In the genomic region with DNA sequence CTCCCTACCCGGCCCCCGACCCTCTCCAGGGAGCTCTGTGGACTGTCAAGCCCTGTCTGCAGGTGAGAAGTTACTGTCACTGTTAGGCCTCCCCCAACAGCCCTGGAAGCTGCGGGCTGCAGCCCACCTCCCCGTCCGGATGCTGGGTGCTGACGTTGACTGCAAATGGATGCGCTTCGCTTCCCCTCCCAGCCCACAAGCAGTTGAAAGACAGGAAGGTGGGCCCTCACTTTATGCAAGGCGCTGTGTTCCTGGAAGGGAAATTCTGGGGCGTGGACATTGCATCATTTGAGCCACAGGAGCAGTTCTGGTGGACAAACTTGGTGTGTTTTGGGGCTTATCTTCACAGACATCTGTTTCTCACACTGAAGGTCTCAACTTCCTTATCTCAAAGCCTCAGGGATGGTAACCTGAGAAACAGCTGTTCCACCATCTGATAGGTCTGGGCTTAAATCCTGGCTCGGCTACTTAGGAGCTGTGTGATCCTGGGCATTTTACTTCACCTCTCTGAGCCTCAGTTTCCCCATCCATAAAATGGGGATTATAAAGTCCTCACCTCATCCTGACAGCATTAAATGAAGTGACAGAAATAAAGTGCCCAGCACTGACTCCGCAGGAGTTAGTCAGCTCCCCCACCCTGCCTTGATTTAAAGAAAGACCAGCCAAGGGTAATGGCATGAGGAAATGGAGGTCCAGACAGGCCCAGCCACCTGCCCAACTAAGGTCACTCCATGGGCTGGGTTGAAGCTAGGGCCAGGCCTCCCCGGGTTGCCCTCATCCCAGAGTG, we compare ENCODE assay signal across 8 cellular contexts. TPM values are rescaled to one million over a fixed set of nuclear protein-coding genes. Genes with fewer than 3 reads are reported as not detected.
DNase-seq lines count a peak whose midpoint lies in the region; ATAC-seq, FAIRE-seq and TF ChIP-seq lines count a peak whose summit lies in the region.

No MANE protein-coding gene starts in this region.

- H3K36me3 Mint-ChIP-seq in WTC11: no peaks in the 10 kb centered on the region

- H3K4me1 ChIP-seq in HepG2 (ENCODE audit: insufficient read depth, low read length) (peaks cover 73% of the 10 kb centered on the region), adrenal gland (replicated peaks in 1 of 2) (no peaks in the 10 kb centered on the region)

- H3K9ac ChIP-seq in HepG2 (ENCODE audit: insufficient read depth, low read depth, low read length): no peak overlapping the region

- H3K4me2 ChIP-seq in HepG2 (ENCODE audit: low read depth, low read length): peak overlapping the region; percentile 55; the same call in 1 of the 2 replicates

- H3K4me3 ChIP-seq in HepG2 (replicated peaks in 1 of 3; ENCODE audit: insufficient read depth in 1 of 3, low read depth in 2 of 3, low read length in 3 of 3) (no peak overlapping the region), adrenal gland (no peak overlapping the region)

- TF ChIP-seq CTCF in WTC11 (IDR thresholded peaks at IDR 0.05): no peak
- no peak for TF ChIP-seq CTCF in HepG2 (CRISPR knock-in tag; IDR thresholded peaks at IDR 0.05)
- TF ChIP-seq CTCF in adrenal gland (IDR thresholded peaks at IDR 0.05): no peak

- no peaks in the 10 kb centered on the region for H3K9me3 Mint-ChIP-seq in WTC11

- TF ChIP-seq POLR2A in HepG2 (IDR thresholded peaks at IDR 0.05; ENCODE audit: insufficient read depth in 1 of 2, low read depth in 2 of 2, low read length in 2 of 2) (no peak), adrenal gland (IDR thresholded peaks at IDR 0.05) (no peak)

- no TSS peak for BruUV-seq in HepG2 (replicated peaks; lab: Mats Ljungman, UMichigan)

- WGBS in HepG2 (ENCODE audit: low lambda C conversion rate): 77% methylated on average over 13 of the region's 13 CpGs
- 50 to 70% (median 58%) methylated on average over 3 to 13 of the region's 13 CpGs for WGBS in adrenal gland, 4 donors

- H3K27ac ChIP-seq in HepG2 (ENCODE audit: extremely low read length, insufficient read depth, low read length) (no peak overlapping the region), adrenal gland (no peak overlapping the region)

- ATAC-seq in GM19023 (IDR thresholded peaks at IDR 0.05; ENCODE audit: unreplicated experiment) (peak; percentile 76), HG02973 (IDR thresholded peaks at IDR 0.05; ENCODE audit: unreplicated experiment) (peak; percentile 42), WTC11 (no peak), HepG2 (no peak), GM18520 (IDR thresholded peaks at IDR 0.05; ENCODE audit: unreplicated experiment) (no peak), GM18861 (IDR thresholded peaks at IDR 0.05; ENCODE audit: unreplicated experiment) (no peak)

- H3K4me3 Mint-ChIP-seq in WTC11: no peak overlapping the region

- H3K79me2 ChIP-seq in HepG2 (ENCODE audit: insufficient read depth, low read length): no peaks in the 10 kb centered on the region

- H4K20me1 ChIP-seq in HepG2 (ENCODE audit: insufficient read depth, low read length): no peaks in the 10 kb centered on the region

- in situ Hi-C loops in HepG2 (cut with HindIII; ENCODE audit: extremely low pct_ligation_motif_present, low pct_unique_long_range_greater_than_20kb): no loop called here

- POLR2A ChIA-PET in WTC11 (lab: Charles Lee) (interaction anchor here (0.6 kb wide), 1 partner anchor 137 kb away, joined by 3 read pairs; no protein-coding TSS in a partner anchor), HepG2 (lab: Yijun Ruan, JAX) (interaction anchor here (0.7 to 2.4 kb wide), 5 partner anchors 9 to 45 kb away, joined by 3 to 12 read pairs (median 7); a partner anchor contains a TSS)

- no peak for TF ChIP-seq RAD21 in HepG2 (CRISPR knock-in tag; IDR thresholded peaks at IDR 0.05)

- no peak for FAIRE-seq in HepG2 (lab: Jason Lieb, UNC)

- H3K27me3 ChIP-seq in HepG2 (ENCODE audit: control insufficient read depth in 1 of 2, insufficient read depth in 2 of 2, low read length in 2 of 2) (no peaks in the 10 kb centered on the region), adrenal gland (peaks cover 16% of the 10 kb centered on the region)

- H3K36me3 ChIP-seq in HepG2 (replicated peaks in 1 of 2; ENCODE audit: control insufficient read depth in 1 of 2, insufficient read depth in 2 of 2, low read length in 2 of 2): no peaks in the 10 kb centered on the region
- no peaks in the 10 kb centered on the region for H3K36me3 ChIP-seq in adrenal gland (replicated peaks in 1 of 2)

- H3K9me3 ChIP-seq in HepG2 (ENCODE audit: low read length): no peaks in the 10 kb centered on the region
- no peaks in the 10 kb centered on the region for H3K9me3 ChIP-seq in adrenal gland (replicated peaks in 1 of 3)

- TF ChIP-seq EP300 in HepG2 (IDR thresholded peaks at IDR 0.05; ENCODE audit: low read depth in 2 of 2, low read length in 2 of 2): no peak
- TF ChIP-seq EP300 in HepG2 (CRISPR knock-in tag; IDR thresholded peaks at IDR 0.05; ENCODE audit: borderline replicate concordance): no peak

- peaks cover 15% of the 10 kb centered on the region for H3K4me1 Mint-ChIP-seq in WTC11

- DNase-seq in WTC11 (ENCODE audit: low spot score): no peak
- no peak for DNase-seq in HepG2 (ENCODE audit: low spot score)
- no peak for DNase-seq in 8988T
- no peak for DNase-seq in adrenal gland

- CTCF ChIA-PET in WTC11 (lab: Charles Lee): interaction anchor here (0.9 to 2.5 kb wide), 3 partner anchors 22 to 47 kb away, joined by 3 to 8 read pairs (median 3); no protein-coding TSS in a partner anchor
- CTCF ChIA-PET in HepG2 (lab: Yijun Ruan, JAX; ENCODE audit: low intra/inter-chr PET ratio, low total read pairs): no interaction called here

- H2AFZ ChIP-seq in HepG2 (ENCODE audit: low read length): no peak overlapping the region

- no peak overlapping the region for H3K27ac Mint-ChIP-seq in WTC11

- no peaks in the 10 kb centered on the region; the same call in 1 of the 2 replicates for H3K27me3 Mint-ChIP-seq in WTC11 (ENCODE audit: low read depth)

- intact Hi-C loops in HepG2 (cut with micrococcal nuclease; ENCODE audit: unreplicated experiment) (no loop called here), adrenal gland (cut with DNase I) (no loop called here)

RNA-seq across cellular contexts. Expression of a gene that starts 4.6 kb away (rescaled TPM):
- 0.16 to 0.37 TPM in 2 of 3 replicates, not detected in the other for total RNA-seq in WTC11 (2021)
- 2.7 and 3.4 TPM in 2 replicates for total RNA-seq in HepG2 (2016; rRNA removed; fragmentation: Illumina TruSeq; extraction: Trizol)
- total RNA-seq in HepG2 (2016; cell fraction: cytosol; rRNA removed; fragmentation: Illumina TruSeq; extraction: Trizol; ENCODE audit: low read depth): 0.26 and 1.5 TPM in 2 replicates
- total RNA-seq in HepG2 (2016; cell fraction: insoluble cytoplasmic fraction; rRNA removed; fragmentation: Illumina TruSeq; extraction: Trizol): 2.4 and 2.5 TPM in 2 replicates
- 1.4 and 2.1 TPM in 2 replicates for total RNA-seq in HepG2 (2016; cell fraction: membrane; rRNA removed; fragmentation: Illumina TruSeq; extraction: Trizol)
- 0.59 and 1.6 TPM in 2 replicates for total RNA-seq in HepG2 (2016; cell fraction: nucleus; rRNA removed; fragmentation: Illumina TruSeq; extraction: Trizol)
- polyA plus RNA-seq in HepG2 (2011; rRNA removed): 3.4 and 3.5 TPM in 2 replicates
- 2.7 and 3.1 TPM in 2 replicates for polyA plus RNA-seq in HepG2 (2011; cell fraction: cytosol; rRNA removed)
- 3.4 TPM in 2 replicates for polyA plus RNA-seq in HepG2 (2011; cell fraction: nucleus; rRNA removed)
- polyA plus RNA-seq in HepG2 (2012): 4.1 and 4.4 TPM in 2 replicates
- polyA plus RNA-seq in HepG2 (2016; cell fraction: cytosol; fragmentation: Illumina TruSeq; extraction: Trizol; ENCODE audit: low read depth): 0.70 and 1.3 TPM in 2 replicates
- polyA plus RNA-seq in HepG2 (2016; cell fraction: insoluble cytoplasmic fraction; fragmentation: Illumina TruSeq; extraction: Trizol; ENCODE audit: low read depth): 2.0 and 2.4 TPM in 2 replicates
- polyA plus RNA-seq in HepG2 (2016; cell fraction: membrane; fragmentation: Illumina TruSeq; extraction: Trizol; ENCODE audit: low read depth): 1.0 and 1.1 TPM in 2 replicates
- polyA plus RNA-seq in HepG2 (2016; cell fraction: nucleus; fragmentation: Illumina TruSeq; extraction: Trizol; ENCODE audit: insufficient read depth, low read depth): 1.6 and 1.8 TPM in 2 replicates
- 1.2 TPM in 1 of 2 replicates, not detected in the other for polyA minus RNA-seq in HepG2 (2011; rRNA and poly(A)+ RNA removed; ENCODE audit: low replicate concordance)
- polyA minus RNA-seq in HepG2 (2011; cell fraction: cytosol; rRNA and poly(A)+ RNA removed): 0.99 and 1.1 TPM in 2 replicates
- 1.3 and 2.5 TPM in 2 replicates for polyA minus RNA-seq in HepG2 (2011; cell fraction: nucleus; rRNA and poly(A)+ RNA removed)
- not detected for total RNA-seq in adrenal gland
- polyA plus RNA-seq in adrenal gland: under 1 TPM in 2 of 3 donors, not detected in 1; 0.03 to 0.72 TPM

RNA-seq across cellular contexts. Expression of a gene that starts 21.9 kb away (rescaled TPM):
- total RNA-seq in WTC11 (2021) (0.44 to 1.4 TPM (median 0.71 TPM) in 3 replicates), HepG2 (2016; rRNA removed; fragmentation: Illumina TruSeq; extraction: Trizol) (1.0 and 2.7 TPM in 2 replicates), adrenal gland (1 to 10 TPM in 1 of 8 donors, under 1 TPM in 4, not detected in 3; 0.14 to 1.5 (median 0.50) TPM)
- total RNA-seq in HepG2 (2016; cell fraction: cytosol; rRNA removed; fragmentation: Illumina TruSeq; extraction: Trizol; ENCODE audit: low read depth): 0.79 and 1.1 TPM in 2 replicates
- total RNA-seq in HepG2 (2016; cell fraction: insoluble cytoplasmic fraction; rRNA removed; fragmentation: Illumina TruSeq; extraction: Trizol): 1.1 and 2.2 TPM in 2 replicates
- 1.0 and 1.5 TPM in 2 replicates for total RNA-seq in HepG2 (2016; cell fraction: membrane; rRNA removed; fragmentation: Illumina TruSeq; extraction: Trizol)
- total RNA-seq in HepG2 (2016; cell fraction: nucleus; rRNA removed; fragmentation: Illumina TruSeq; extraction: Trizol): 2.3 and 2.7 TPM in 2 replicates
- polyA plus RNA-seq in HepG2 (2011; rRNA removed) (11.8 and 13.6 TPM in 2 replicates), adrenal gland (1 to 10 TPM in 1 of 3 donors, under 1 TPM in 2; 0.20 to 2.0 (median 0.40) TPM)
- polyA plus RNA-seq in HepG2 (2011; cell fraction: cytosol; rRNA removed): 10.8 and 11.2 TPM in 2 replicates
- polyA plus RNA-seq in HepG2 (2011; cell fraction: nucleus; rRNA removed): 21.1 and 23.7 TPM in 2 replicates
- polyA plus RNA-seq in HepG2 (2012): 5.8 and 8.1 TPM in 2 replicates
- polyA plus RNA-seq in HepG2 (2016; cell fraction: cytosol; fragmentation: Illumina TruSeq; extraction: Trizol; ENCODE audit: low read depth): 0.49 and 0.54 TPM in 2 replicates
- 1.3 TPM in 2 replicates for polyA plus RNA-seq in HepG2 (2016; cell fraction: insoluble cytoplasmic fraction; fragmentation: Illumina TruSeq; extraction: Trizol; ENCODE audit: low read depth)
- polyA plus RNA-seq in HepG2 (2016; cell fraction: membrane; fragmentation: Illumina TruSeq; extraction: Trizol; ENCODE audit: low read depth): 0.65 and 1.0 TPM in 2 replicates
- 5.4 and 6.5 TPM in 2 replicates for polyA plus RNA-seq in HepG2 (2016; cell fraction: nucleus; fragmentation: Illumina TruSeq; extraction: Trizol; ENCODE audit: insufficient read depth, low read depth)
- polyA minus RNA-seq in HepG2 (2011; rRNA and poly(A)+ RNA removed; ENCODE audit: low replicate concordance): 0.91 and 31.9 TPM in 2 replicates
- polyA minus RNA-seq in HepG2 (2011; cell fraction: cytosol; rRNA and poly(A)+ RNA removed): 4.7 and 5.3 TPM in 2 replicates
- polyA minus RNA-seq in HepG2 (2011; cell fraction: nucleus; rRNA and poly(A)+ RNA removed): 8.9 and 10.4 TPM in 2 replicates

RNA-seq across cellular contexts. Expression of a gene that starts 45.6 kb away (rescaled TPM):
- total RNA-seq in WTC11 (2021): 38.7 to 60.4 TPM (median 41.0 TPM) in 3 replicates
- 25.2 and 31.5 TPM in 2 replicates for total RNA-seq in HepG2 (2016; rRNA removed; fragmentation: Illumina TruSeq; extraction: Trizol)
- 14.2 and 18.3 TPM in 2 replicates for total RNA-seq in HepG2 (2016; cell fraction: cytosol; rRNA removed; fragmentation: Illumina TruSeq; extraction: Trizol; ENCODE audit: low read depth)
- total RNA-seq in HepG2 (2016; cell fraction: insoluble cytoplasmic fraction; rRNA removed; fragmentation: Illumina TruSeq; extraction: Trizol): 21.2 and 33.1 TPM in 2 replicates
- 34.3 and 42.2 TPM in 2 replicates for total RNA-seq in HepG2 (2016; cell fraction: membrane; rRNA removed; fragmentation: Illumina TruSeq; extraction: Trizol)
- total RNA-seq in HepG2 (2016; cell fraction: nucleus; rRNA removed; fragmentation: Illumina TruSeq; extraction: Trizol): 21.9 and 25.7 TPM in 2 replicates
- 39.8 and 43.5 TPM in 2 replicates for polyA plus RNA-seq in HepG2 (2011; rRNA removed)
- 17.4 and 27.7 TPM in 2 replicates for polyA plus RNA-seq in HepG2 (2011; cell fraction: cytosol; rRNA removed)
- polyA plus RNA-seq in HepG2 (2011; cell fraction: nucleus; rRNA removed): 122 and 146 TPM in 2 replicates
- polyA plus RNA-seq in HepG2 (2012): 16.2 and 20.9 TPM in 2 replicates
- polyA plus RNA-seq in HepG2 (2016; cell fraction: cytosol; fragmentation: Illumina TruSeq; extraction: Trizol; ENCODE audit: low read depth): 15.0 and 20.0 TPM in 2 replicates
- 22.6 and 30.3 TPM in 2 replicates for polyA plus RNA-seq in HepG2 (2016; cell fraction: insoluble cytoplasmic fraction; fragmentation: Illumina TruSeq; extraction: Trizol; ENCODE audit: low read depth)
- 30.4 and 34.5 TPM in 2 replicates for polyA plus RNA-seq in HepG2 (2016; cell fraction: membrane; fragmentation: Illumina TruSeq; extraction: Trizol; ENCODE audit: low read depth)
- polyA plus RNA-seq in HepG2 (2016; cell fraction: nucleus; fragmentation: Illumina TruSeq; extraction: Trizol; ENCODE audit: insufficient read depth, low read depth): 49.3 and 53.8 TPM in 2 replicates
- 29.8 and 60.0 TPM in 2 replicates for polyA minus RNA-seq in HepG2 (2011; rRNA and poly(A)+ RNA removed; ENCODE audit: low replicate concordance)
- 13.6 and 19.1 TPM in 2 replicates for polyA minus RNA-seq in HepG2 (2011; cell fraction: cytosol; rRNA and poly(A)+ RNA removed)
- polyA minus RNA-seq in HepG2 (2011; cell fraction: nucleus; rRNA and poly(A)+ RNA removed): 27.9 and 30.3 TPM in 2 replicates
- 10 to 100 TPM; 17.9 to 85.6 (median 22.2) TPM for total RNA-seq in adrenal gland
- 10 to 100 TPM; 12.9 to 19.9 (median 19.1) TPM for polyA plus RNA-seq in adrenal gland

Comparison
In these comparisons a context has a peak if more than half of its experiments do, and no peak if none do; other contexts are left out.
1. ATAC-seq: peak in GM19023 (single experiment) and HG02973 (single experiment); none in WTC11 (single experiment), HepG2 (single experiment), GM18520 (single experiment) and GM18861 (single experiment).